In genomic region chr17:66459811-66460270, GRCh38 we compare ENCODE assay signal across 1 cellular context.
TF ChIP-seq lines count a peak whose summit lies in the region.

No MANE protein-coding gene starts in this region.

TF ChIP-seq in HepG2, 621 proteins besides CTCF, POLR2A, EP300 and RAD21 (continued from another document and continues in another):
- TF ChIP-seq ZNF549 (CRISPR knock-in tag; IDR thresholded peaks at IDR 0.05): no peak
- 0 out of 2 replicates have a peak, but pooled peaks have one; percentile 48 for TF ChIP-seq ZNF280D (CRISPR knock-in tag; IDR thresholded peaks at IDR 0.05)
- no peak for TF ChIP-seq ZNF773 (CRISPR knock-in tag; IDR thresholded peaks at IDR 0.05; ENCODE audit: borderline replicate concordance)
- TF ChIP-seq ZNF329 (CRISPR knock-in tag; IDR thresholded peaks at IDR 0.05; ENCODE audit: low read depth): no peak
- no peak for TF ChIP-seq ZNF382 (CRISPR knock-in tag; IDR thresholded peaks at IDR 0.05; ENCODE audit: borderline replicate concordance)
- no peak for TF ChIP-seq ZNF121 (CRISPR knock-in tag; IDR thresholded peaks at IDR 0.05)
- no peak for TF ChIP-seq ZNF530 (CRISPR knock-in tag; IDR thresholded peaks at IDR 0.05; ENCODE audit: low read depth)
- TF ChIP-seq FOXP4 (CRISPR knock-in tag; IDR thresholded peaks at IDR 0.05): peak; percentile 87
- TF ChIP-seq RBM22 (optimal IDR thresholded peaks at IDR 0.05; ENCODE audit: low read length): no peak
- no peak for TF ChIP-seq ZNF296 (CRISPR knock-in tag; conservative IDR thresholded peaks at IDR 0.05)
- no peak for TF ChIP-seq ZNF33A (CRISPR knock-in tag; IDR thresholded peaks at IDR 0.05; ENCODE audit: borderline replicate concordance)
- peak; percentile 41; the same call in 1 of the 2 replicates for TF ChIP-seq MAFF (IDR thresholded peaks at IDR 0.05; ENCODE audit: low read depth, low read length)
- TF ChIP-seq HOMEZ (CRISPR knock-in tag; IDR thresholded peaks at IDR 0.05; ENCODE audit: low read depth): peak; percentile 86
- TF ChIP-seq NR2F2 (IDR thresholded peaks at IDR 0.05; ENCODE audit: borderline replicate concordance, low read depth): peak; percentile 60; the same call in 1 of the 2 replicates
- TF ChIP-seq YY1 (IDR thresholded peaks at IDR 0.05; ENCODE audit: insufficient read depth, insufficient replicate concordance, low read depth, low read length): peak; percentile 13
- TF ChIP-seq ZNF414 (CRISPR knock-in tag; IDR thresholded peaks at IDR 0.05): peak; percentile 75; the same call in 1 of the 2 replicates
- no peak; a peak in 1 of 4 replicates for TF ChIP-seq REST (IDR thresholded peaks at IDR 0.05; ENCODE audit: borderline replicate concordance in 1 of 2, low read depth in 1 of 2, low read length in 2 of 2)
- no peak; the same call in 1 of the 2 replicates for TF ChIP-seq ZNF605 (CRISPR knock-in tag; IDR thresholded peaks at IDR 0.05)
- TF ChIP-seq YEATS4 (CRISPR knock-in tag; IDR thresholded peaks at IDR 0.05; ENCODE audit: borderline replicate concordance): peak; percentile 85
- TF ChIP-seq MEF2D (CRISPR knock-in tag; IDR thresholded peaks at IDR 0.05): 0 out of 2 replicates have a peak, but pooled peaks have one; percentile 35
- no peak for TF ChIP-seq ZBTB1 (CRISPR knock-in tag; IDR thresholded peaks at IDR 0.05; ENCODE audit: borderline replicate concordance)
- peak; percentile 70; the same call in 1 of the 2 replicates for TF ChIP-seq MYPOP (CRISPR knock-in tag; IDR thresholded peaks at IDR 0.05)
- peak; percentile 6; the same call in 1 of the 2 replicates for TF ChIP-seq LCORL (IDR thresholded peaks at IDR 0.05)
- peak; percentile 90 for TF ChIP-seq LCORL (CRISPR knock-in tag; IDR thresholded peaks at IDR 0.05)
- TF ChIP-seq FOXA1 (IDR thresholded peaks at IDR 0.05): no peak
- peak; percentile 40; the same call in 1 of the 2 replicates for TF ChIP-seq FOXA1 (CRISPR knock-in tag; IDR thresholded peaks at IDR 0.05)
- TF ChIP-seq HMGXB4 (CRISPR knock-in tag; IDR thresholded peaks at IDR 0.05; ENCODE audit: borderline replicate concordance in 1 of 2, low read depth in 1 of 2): no peak; a peak in 2 of 4 replicates
- no peak; the same call in 1 of the 2 replicates for TF ChIP-seq HDAC1 (CRISPR knock-in tag; IDR thresholded peaks at IDR 0.05)
- no peak for TF ChIP-seq NCOA1 (CRISPR knock-in tag; IDR thresholded peaks at IDR 0.05)
- TF ChIP-seq RFX5 (IDR thresholded peaks at IDR 0.05; ENCODE audit: low read depth, low read length): no peak
- no peak for TF ChIP-seq PAWR (CRISPR knock-in tag; IDR thresholded peaks at IDR 0.05; ENCODE audit: borderline replicate concordance)
- no peak for TF ChIP-seq POLR2G (IDR thresholded peaks at IDR 0.05; ENCODE audit: low read depth, low read length)
- no peak for TF ChIP-seq HHEX (CRISPR knock-in tag; IDR thresholded peaks at IDR 0.05)
- TF ChIP-seq ZFP36L1 (CRISPR knock-in tag; IDR thresholded peaks at IDR 0.05): no peak
- no peak for TF ChIP-seq SRSF9 (IDR thresholded peaks at IDR 0.05; ENCODE audit: borderline replicate concordance, insufficient read depth, low read depth, low read length, poor library complexity, severe bottlenecking)
- TF ChIP-seq PRDM10 (CRISPR knock-in tag; IDR thresholded peaks at IDR 0.05; ENCODE audit: low read depth): 0 out of 2 replicates have a peak, but pooled peaks have one; percentile 57
- peak; percentile 83 for TF ChIP-seq NCOA2 (CRISPR knock-in tag; IDR thresholded peaks at IDR 0.05)
- no peak for TF ChIP-seq TCF7L2 (IDR thresholded peaks at IDR 0.05; ENCODE audit: low read depth, low read length)
- TF ChIP-seq CENPBD1 (CRISPR knock-in tag; IDR thresholded peaks at IDR 0.05; ENCODE audit: borderline replicate concordance, low read depth): no peak
- TF ChIP-seq KAT8 (CRISPR knock-in tag; IDR thresholded peaks at IDR 0.05): peak; percentile 82
- TF ChIP-seq NFYC (CRISPR knock-in tag; IDR thresholded peaks at IDR 0.05): no peak
- TF ChIP-seq ZNF235 (CRISPR knock-in tag; IDR thresholded peaks at IDR 0.05; ENCODE audit: borderline replicate concordance): no peak
- TF ChIP-seq PCBP1 (IDR thresholded peaks at IDR 0.05; ENCODE audit: borderline replicate concordance, low read depth, low read length): no peak
- TF ChIP-seq TBX3 (IDR thresholded peaks at IDR 0.05; ENCODE audit: borderline replicate concordance): no peak
